ENCODE assay signal across 28 cellular contexts in the genomic region with DNA sequence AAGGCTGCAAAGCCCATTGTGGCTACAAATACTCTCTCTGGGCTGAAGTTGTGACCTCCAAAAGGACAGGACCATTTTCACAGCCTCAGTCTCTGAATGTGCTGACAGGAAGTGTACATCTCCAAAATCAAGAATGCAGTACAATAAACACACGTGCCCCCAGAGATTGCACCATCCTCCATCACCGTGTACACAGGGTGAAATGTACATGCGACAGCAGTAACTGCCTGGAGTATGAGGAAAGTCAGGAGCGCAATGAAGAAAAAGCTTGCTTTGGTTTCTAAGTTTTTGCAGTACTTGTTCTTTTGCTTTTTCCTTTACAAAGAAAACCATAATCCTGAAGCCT. TPM values are rescaled to one million over a fixed set of nuclear protein-coding genes. Genes with fewer than 3 reads are reported as not detected.
A peak's percentile ranks its signal among the peaks of the same experiment; 100 is the strongest.
DNase-seq lines count a peak whose midpoint lies in the region; ATAC-seq, FAIRE-seq and TF ChIP-seq lines count a peak whose summit lies in the region.
"Had no signal": no experiment of that assay in that cellular context is flagged by ENCODE, and none has a peak within 500 bp of the region (broad histone marks: within the 10 kb centered on the region; RNA-seq: fewer than 3 reads in every experiment).

No MANE protein-coding gene starts in this region.

- TF ChIP-seq POLR2A in IMR-90 (IDR thresholded peaks at IDR 0.05; ENCODE audit: low read depth, low read length) = no peak
- no peak for TF ChIP-seq POLR2A in HepG2 (IDR thresholded peaks at IDR 0.05; ENCODE audit: insufficient read depth in 1 of 2, low read depth in 2 of 2, low read length in 2 of 2)
- no peak for TF ChIP-seq POLR2A in lower leg skin (IDR thresholded peaks at IDR 0.05)
- TF ChIP-seq POLR2A in Peyer's patch (IDR thresholded peaks at IDR 0.05) = no peak

- TF ChIP-seq EP300 in HepG2 (IDR thresholded peaks at IDR 0.05; ENCODE audit: low read depth in 2 of 2, low read length in 2 of 2) (no peak), HepG2 (CRISPR knock-in tag; IDR thresholded peaks at IDR 0.05; ENCODE audit: borderline replicate concordance) (peak; percentile 26; the same call in 1 of the 2 replicates)

- peak overlapping the region; percentile 12 for H3K4me3 Mint-ChIP-seq in stimulated activated memory B cell treated with anti-CD40 and anti-IgM and Interleukin-4, amounts not matched to agents 10 μg/mL and 1 μg/mL and 100 μg/mL, for 72 hours
- H3K4me3 Mint-ChIP-seq: activated CD4-positive, alpha-beta memory T cell treated with anti-CD3 and anti-CD28 coated beads for 36 hours; activated naive CD4-positive, alpha-beta T cell treated with anti-CD3 and anti-CD28 coated beads, Interleukin-2, amount 50 U/mL, for 24 hours; CD4-positive, CD25-positive, alpha-beta regulatory T cell had no signal

- H3K9me1 ChIP-seq in IMR-90 (ENCODE audit: insufficient read depth, low read length) = peaks cover 39% of the 10 kb centered on the region

- no peak overlapping the region for H4K5ac ChIP-seq in IMR-90 (ENCODE audit: low read depth, low read length)

- no peaks in the 10 kb centered on the region for H3K36me3 ChIP-seq in IMR-90 (ENCODE audit: control insufficient read depth, insufficient read depth, low read length)
- no peaks in the 10 kb centered on the region for H3K36me3 ChIP-seq in OCI-LY7 (ENCODE audit: insufficient read depth, low read length)
- no peaks in the 10 kb centered on the region for H3K36me3 ChIP-seq in HepG2 (replicated peaks in 1 of 2; ENCODE audit: control insufficient read depth in 1 of 2, insufficient read depth in 2 of 2, low read length in 2 of 2)
- no peaks in the 10 kb centered on the region for H3K36me3 ChIP-seq in Peyer's patch
- H3K36me3 ChIP-seq: breast epithelium, right lobe of liver had no signal

- H3K9me3 Mint-ChIP-seq in stimulated activated memory B cell treated with anti-CD40 and anti-IgM and Interleukin-4, amounts not matched to agents 10 μg/mL and 1 μg/mL and 100 μg/mL, for 72 hours = no peaks in the 10 kb centered on the region
- H3K9me3 Mint-ChIP-seq: activated CD4-positive, alpha-beta memory T cell treated with anti-CD3 and anti-CD28 coated beads for 36 hours; activated naive CD4-positive, alpha-beta T cell treated with anti-CD3 and anti-CD28 coated beads, Interleukin-2, amount 50 U/mL, for 24 hours; CD4-positive, CD25-positive, alpha-beta regulatory T cell had no signal

- no peak overlapping the region for H3K4me3 ChIP-seq in IMR-90 (ENCODE audit: insufficient read depth, low read depth, low read length)
- no peak overlapping the region for H3K4me3 ChIP-seq in OCI-LY7 (ENCODE audit: low read depth, low read length, poor library complexity, severe bottlenecking)
- no peak overlapping the region for H3K4me3 ChIP-seq in HepG2 (replicated peaks in 1 of 3; ENCODE audit: insufficient read depth in 1 of 3, low read depth in 2 of 3, low read length in 3 of 3)
- H3K4me3 ChIP-seq in lower leg skin (ENCODE audit: low read depth, poor library complexity, severe bottlenecking) = no peak overlapping the region
- H3K4me3 ChIP-seq in Peyer's patch = no peak overlapping the region
- H3K4me3 ChIP-seq: breast epithelium, GM23248, right lobe of liver had no signal

- H3K14ac ChIP-seq in IMR-90 (replicated peaks; ENCODE audit: low read depth, low read length) = peak overlapping the region; percentile 55

- BruUV-seq in IMR-90 (replicated peaks; lab: Mats Ljungman, UMichigan) (no TSS peak), OCI-LY7 (replicated peaks; lab: Mats Ljungman, UMichigan) (no TSS peak), HepG2 (replicated peaks; lab: Mats Ljungman, UMichigan) (no TSS peak)

- peaks cover 0 to 20% of the 10 kb centered on the region in 2 experiments; a peak in 3 of 4 replicates for H3K79me1 ChIP-seq in IMR-90 (ENCODE audit: low read depth in 1 of 2, low read length in 2 of 2)

- H4K91ac ChIP-seq in IMR-90 (ENCODE audit: insufficient read depth, low read depth, low read length) = peak overlapping the region; percentile 26

- no CpG with 5 or more reads among the region's 4 CpGs for WGBS in IMR-90 (ENCODE audit: extremely low coverage in 2 of 2, insufficient read length in 1 of 2), 2 experiments
- WGBS in HepG2 (ENCODE audit: low lambda C conversion rate) = 27% methylated on average over 4 of the region's 4 CpGs
- WGBS in lower leg skin, 2 donors = 61 to 80% methylated on average over 4 of the region's 4 CpGs

- no peaks in the 10 kb centered on the region for H4K20me1 ChIP-seq in IMR-90 (ENCODE audit: insufficient read depth, low read length)
- no peaks in the 10 kb centered on the region for H4K20me1 ChIP-seq in OCI-LY7 (ENCODE audit: insufficient read depth, low read length)
- no peaks in the 10 kb centered on the region for H4K20me1 ChIP-seq in HepG2 (ENCODE audit: insufficient read depth, low read length)

- no peaks in the 10 kb centered on the region for H3K27me3 Mint-ChIP-seq in stimulated activated memory B cell treated with anti-CD40 and anti-IgM and Interleukin-4, amounts not matched to agents 10 μg/mL and 1 μg/mL and 100 μg/mL, for 72 hours

- peak overlapping the region; percentile 52; the same call in 1 of the 2 replicates for H3K23ac ChIP-seq in IMR-90 (ENCODE audit: low read depth, low read length)

- H3K27ac ChIP-seq in IMR-90 (ENCODE audit: insufficient read depth, low read length) (no peak overlapping the region), OCI-LY7 (ENCODE audit: low read depth, low read length, poor library complexity, severe bottlenecking) (no peak overlapping the region), HepG2 (ENCODE audit: extremely low read length, insufficient read depth, low read length) (peak overlapping the region; percentile 95), Peyer's patch (peak overlapping the region in 1 of 4 donors; percentile 81)
- H3K27ac ChIP-seq: breast epithelium, epithelial cell of prostate, GM23248, right lobe of liver had no signal

- no peak overlapping the region for H2AFZ ChIP-seq in IMR-90 (replicated peaks; ENCODE audit: low read length, poor library complexity)
- H2AFZ ChIP-seq in OCI-LY7 (ENCODE audit: low read length) = peak overlapping the region; percentile 69; the same call in 1 of the 2 replicates
- H2AFZ ChIP-seq in HepG2 (ENCODE audit: low read length) = no peak overlapping the region
- H2AFZ ChIP-seq: GM23248 had no signal

- peaks cover 70% of the 10 kb centered on the region for H3K4me1 Mint-ChIP-seq in stimulated activated memory B cell treated with anti-CD40 and anti-IgM and Interleukin-4, amounts not matched to agents 10 μg/mL and 1 μg/mL and 100 μg/mL, for 72 hours

- peak overlapping the region; percentile 94 for H3K27ac Mint-ChIP-seq in stimulated activated memory B cell treated with anti-CD40 and anti-IgM and Interleukin-4, amounts not matched to agents 10 μg/mL and 1 μg/mL and 100 μg/mL, for 72 hours
- H3K27ac Mint-ChIP-seq: activated CD4-positive, alpha-beta memory T cell treated with anti-CD3 and anti-CD28 coated beads for 36 hours; activated naive CD4-positive, alpha-beta T cell treated with anti-CD3 and anti-CD28 coated beads, Interleukin-2, amount 50 U/mL, for 24 hours had no signal

- H3K56ac ChIP-seq in IMR-90 (ENCODE audit: extremely low read depth, insufficient read depth, low read length) = no peak overlapping the region

- POLR2A ChIA-PET in IMR-90 (lab: Charles Lee; ENCODE audit: unreplicated experiment) = no interaction called here
- POLR2A ChIA-PET in OCI-LY7 (lab: Charles Lee) = interaction anchor here (0.6 to 1.2 kb wide), 2 partner anchors 12 to 78 kb away, joined by 3 read pairs; no protein-coding TSS in a partner anchor
- POLR2A ChIA-PET in HepG2 (lab: Yijun Ruan, JAX) = interaction anchor here (4.2 to 9.5 kb wide), 2 partner anchors 14 to 24 kb away, joined by 150 to 225 read pairs; partner anchors contain the start of gene BMF

- peak; percentile 77 for FAIRE-seq in HepG2 (lab: Jason Lieb, UNC)
- FAIRE-seq: colon, D721Med, keratinocyte, RCC 7860 had no signal

- H3K4ac ChIP-seq in IMR-90 (ENCODE audit: low read depth, low read length) = peak overlapping the region; percentile 18

- H3K4me2 ChIP-seq in IMR-90 (ENCODE audit: low read depth, low read length) = peak overlapping the region; percentile 5; the same call in 1 of the 2 replicates
- peak overlapping the region; percentile 46; the same call in 1 of the 2 replicates for H3K4me2 ChIP-seq in OCI-LY7 (ENCODE audit: low read length)
- no peak overlapping the region; the same call in none of the 2 replicates for H3K4me2 ChIP-seq in HepG2 (ENCODE audit: low read depth, low read length)

- dilution Hi-C loops in IMR-90 (cut with HindIII; ENCODE audit: low sequenced_read_pairs, unreplicated experiment) = no loop called here

- H2BK20ac ChIP-seq in IMR-90 (ENCODE audit: low read depth, low read length) = peak overlapping the region; percentile 41

- intact Hi-C loops in IMR-90 (cut with micrococcal nuclease) = no loop called here
- intact Hi-C loops in OCI-LY7 (cut with micrococcal nuclease; ENCODE audit: unreplicated experiment) = no loop called here
- intact Hi-C loops in HepG2 (cut with micrococcal nuclease; ENCODE audit: unreplicated experiment) = no loop called here
- intact Hi-C loops in lower leg skin (cut with DNase I; ENCODE audit: low total_unique reads) = no loop called here

- ATAC-seq in IMR-90 (ENCODE audit: low read depth) (no peak), HepG2 (no peak), GM18870 (IDR thresholded peaks at IDR 0.05; ENCODE audit: unreplicated experiment) (no peak)
- no peak for ATAC-seq in stimulated activated memory B cell treated with anti-CD40 and anti-IgM and Interleukin-4, amounts not matched to agents 10 μg/mL and 1 μg/mL and 100 μg/mL, for 72 hours
- ATAC-seq: activated CD4-positive, CD25-positive, alpha-beta regulatory T cell treated with anti-CD3 and anti-CD28 coated beads, Interleukin-2, amount 50 U/mL, for 24 hours had no signal

- DNase-seq in IMR-90 = peak; percentile 34
- no peak for DNase-seq in OCI-LY7 (ENCODE audit: low spot score)
- peak; percentile 58 for DNase-seq in HepG2 (ENCODE audit: low spot score)
- no peak for DNase-seq in lower leg skin (ENCODE audit: low spot score in 2 of 2)
- no peak for DNase-seq in globus pallidus (ENCODE audit: low spot score)
- DNase-seq in Peyer's patch = no peak
- DNase-seq: activated CD4-positive, alpha-beta memory T cell treated with anti-CD3 and anti-CD28 coated beads for 36 hours; activated CD8-positive, alpha-beta memory T cell treated with anti-CD3 and anti-CD28 coated beads, Interleukin-2, amount 50 U/mL, for 4 hours; amygdala; CD4-positive, CD25-positive, alpha-beta regulatory T cell; effector CD4-positive, alpha-beta T cell; glutamatergic neuron; GM23248; NCI-H1436; NCI-H2081 treated with DMSO at 0.1 percent for 48 hours; NCI-H446; stimulated activated CD4-positive, alpha-beta T cell treated with anti-CD3 and anti-CD28 coated beads, Interleukin-2, amount 100 ng/mL, for 48 hours had no signal

- H3K9ac ChIP-seq in IMR-90 (ENCODE audit: low read depth, low read length) (no peak overlapping the region), HepG2 (ENCODE audit: insufficient read depth, low read depth, low read length) (no peak overlapping the region; the same call in 1 of the 2 replicates)
- H3K9ac ChIP-seq: GM23248 had no signal

- H3K9me2 ChIP-seq in OCI-LY7 (ENCODE audit: insufficient read depth, low read length) = no peaks in the 10 kb centered on the region

- H2BK5ac ChIP-seq in IMR-90 (ENCODE audit: low read depth, low read length, poor library complexity, severe bottlenecking) = no peak overlapping the region

- no peak overlapping the region; the same call in 2 of the 3 replicates for H2BK15ac ChIP-seq in IMR-90 (ENCODE audit: low read depth, low read length)

- H3K9me3 ChIP-seq in IMR-90 (ENCODE audit: control insufficient read depth, insufficient read depth, low read length) (no peaks in the 10 kb centered on the region), OCI-LY7 (ENCODE audit: low read length) (no peaks in the 10 kb centered on the region), HepG2 (ENCODE audit: low read length) (no peaks in the 10 kb centered on the region), Peyer's patch (no peaks in the 10 kb centered on the region)
- H3K9me3 ChIP-seq: breast epithelium, right lobe of liver had no signal

- peaks cover 6% of the 10 kb centered on the region for H3K36me3 Mint-ChIP-seq in stimulated activated memory B cell treated with anti-CD40 and anti-IgM and Interleukin-4, amounts not matched to agents 10 μg/mL and 1 μg/mL and 100 μg/mL, for 72 hours
- H3K36me3 Mint-ChIP-seq: activated CD4-positive, alpha-beta memory T cell treated with anti-CD3 and anti-CD28 coated beads for 36 hours; activated naive CD4-positive, alpha-beta T cell treated with anti-CD3 and anti-CD28 coated beads, Interleukin-2, amount 50 U/mL, for 24 hours; CD4-positive, CD25-positive, alpha-beta regulatory T cell had no signal

- CTCF ChIA-PET in IMR-90 (lab: Yijun Ruan, JAX) (no interaction called here), OCI-LY7 (lab: Charles Lee; ENCODE audit: unreplicated experiment) (interaction anchor here (1.4 kb wide), 1 partner anchor 21 kb away, joined by 3 read pairs; no protein-coding TSS in a partner anchor), HepG2 (lab: Yijun Ruan, JAX; ENCODE audit: low intra/inter-chr PET ratio, low total read pairs) (no interaction called here)

- in situ Hi-C loops in IMR-90 (cut with MboI; ENCODE audit: low sequenced_read_pairs) (no loop called here), HepG2 (cut with HindIII; ENCODE audit: extremely low pct_ligation_motif_present, low pct_unique_long_range_greater_than_20kb) (no loop called here)

- TF ChIP-seq RAD21 in IMR-90 (IDR thresholded peaks at IDR 0.05; ENCODE audit: low read length) (no peak), HepG2 (CRISPR knock-in tag; IDR thresholded peaks at IDR 0.05) (no peak)

- H3K79me2 ChIP-seq in OCI-LY7 (ENCODE audit: insufficient read depth, low read depth, low read length) (no peaks in the 10 kb centered on the region), HepG2 (ENCODE audit: insufficient read depth, low read length) (peaks cover 8% of the 10 kb centered on the region)

- H3K4me1 ChIP-seq in IMR-90 (ENCODE audit: control insufficient read depth, insufficient read depth, low read length) = peaks cover 37% of the 10 kb centered on the region
- peaks cover 29% of the 10 kb centered on the region for H3K4me1 ChIP-seq in OCI-LY7 (ENCODE audit: insufficient read depth, low read length, poor library complexity, severe bottlenecking)
- H3K4me1 ChIP-seq in HepG2 (ENCODE audit: insufficient read depth, low read length) = peaks cover 71% of the 10 kb centered on the region
- peaks cover 2 to 36% (median 26%) of the 10 kb centered on the region in 4 donors for H3K4me1 ChIP-seq in Peyer's patch

- H3K27me3 ChIP-seq in IMR-90 (ENCODE audit: control insufficient read depth, insufficient read depth, low read length) (no peaks in the 10 kb centered on the region), HepG2 (ENCODE audit: control insufficient read depth in 1 of 2, insufficient read depth in 2 of 2, low read length in 2 of 2) (no peaks in the 10 kb centered on the region; a peak in 1 of 5 replicates), Peyer's patch (no peaks in the 10 kb centered on the region)
- H3K27me3 ChIP-seq: breast epithelium, right lobe of liver had no signal

- H2AK9ac ChIP-seq in IMR-90 (replicated peaks; ENCODE audit: low read depth, low read length, poor library complexity) = no peak overlapping the region

- H4K8ac ChIP-seq in IMR-90 (ENCODE audit: low read depth in 2 of 2, low read length in 2 of 2) = peak overlapping the region in 1 of 2 experiments; percentile 18; a peak in 1 of 4 replicates

- no peak overlapping the region; the same call in 1 of the 2 replicates for H3K18ac ChIP-seq in IMR-90 (ENCODE audit: low read depth, low read length)

- TF ChIP-seq CTCF in IMR-90 (conservative IDR thresholded peaks at IDR 0.05; ENCODE audit: low read depth, low read length) (no peak), OCI-LY7 (conservative IDR thresholded peaks at IDR 0.05; ENCODE audit: low read length) (no peak), HepG2 (CRISPR knock-in tag; IDR thresholded peaks at IDR 0.05) (no peak), lower leg skin (IDR thresholded peaks at IDR 0.05) (no peak), Peyer's patch (IDR thresholded peaks at IDR 0.05) (no peak)

- peak overlapping the region; percentile 31; the same call in 1 of the 2 replicates for H2AK5ac ChIP-seq in IMR-90 (ENCODE audit: low read depth, low read length)

- peak overlapping the region; percentile 85 for H2BK120ac ChIP-seq in IMR-90 (ENCODE audit: low read depth, low read length)

RNA-seq across cellular contexts. Expression of gene BMF, which starts 24.9 kb away (rescaled TPM):
- 1.7 and 2.9 TPM in 2 replicates for total RNA-seq in IMR-90 (2012; rRNA removed)
- 2.4 and 2.8 TPM in 2 replicates for polyA plus RNA-seq in IMR-90 (2012; rRNA removed)
- 0.80 and 1.8 TPM in 2 replicates for polyA plus RNA-seq in IMR-90 (2012; cell fraction: cytosol; rRNA removed)
- 6.6 and 11.7 TPM in 2 replicates for polyA plus RNA-seq in IMR-90 (2012; cell fraction: nucleus; rRNA removed; ENCODE audit: low replicate concordance)
- 4.8 and 5.3 TPM in 2 replicates for total RNA-seq in OCI-LY7 (2014; rRNA removed; shearing (Covaris generic))
- total RNA-seq in OCI-LY7 (2022) = 11.1 and 11.3 TPM in 2 replicates
- 5.4 and 8.7 TPM in 2 replicates for total RNA-seq in HepG2 (2016; rRNA removed; fragmentation: Illumina TruSeq; extraction: Trizol)
- total RNA-seq in HepG2 (2016; cell fraction: cytosol; rRNA removed; fragmentation: Illumina TruSeq; extraction: Trizol; ENCODE audit: low read depth) = 0.88 and 1.0 TPM in 2 replicates
- 5.1 and 9.6 TPM in 2 replicates for total RNA-seq in HepG2 (2016; cell fraction: insoluble cytoplasmic fraction; rRNA removed; fragmentation: Illumina TruSeq; extraction: Trizol)
- total RNA-seq in HepG2 (2016; cell fraction: membrane; rRNA removed; fragmentation: Illumina TruSeq; extraction: Trizol) = 2.8 and 3.2 TPM in 2 replicates
- 11.8 and 14.8 TPM in 2 replicates for total RNA-seq in HepG2 (2016; cell fraction: nucleus; rRNA removed; fragmentation: Illumina TruSeq; extraction: Trizol)
- 15.9 and 32.7 TPM in 2 replicates for polyA plus RNA-seq in HepG2 (2011; rRNA removed)
- polyA plus RNA-seq in HepG2 (2011; cell fraction: cytosol; rRNA removed) = 12.2 and 20.6 TPM in 2 replicates
- 28.3 and 48.7 TPM in 2 replicates for polyA plus RNA-seq in HepG2 (2011; cell fraction: nucleus; rRNA removed)
- polyA plus RNA-seq in HepG2 (2012) = 14.9 and 27.8 TPM in 2 replicates
- polyA plus RNA-seq in HepG2 (2016; cell fraction: cytosol; fragmentation: Illumina TruSeq; extraction: Trizol; ENCODE audit: low read depth) = 0.38 and 0.44 TPM in 2 replicates
- polyA plus RNA-seq in HepG2 (2016; cell fraction: insoluble cytoplasmic fraction; fragmentation: Illumina TruSeq; extraction: Trizol; ENCODE audit: low read depth) = 4.3 and 4.9 TPM in 2 replicates
- polyA plus RNA-seq in HepG2 (2016; cell fraction: membrane; fragmentation: Illumina TruSeq; extraction: Trizol; ENCODE audit: low read depth) = 0.95 and 1.0 TPM in 2 replicates
- polyA plus RNA-seq in HepG2 (2016; cell fraction: nucleus; fragmentation: Illumina TruSeq; extraction: Trizol; ENCODE audit: insufficient read depth, low read depth) = 13.0 and 15.3 TPM in 2 replicates
- 3.0 and 44.4 TPM in 2 replicates for polyA minus RNA-seq in HepG2 (2011; rRNA and poly(A)+ RNA removed; ENCODE audit: low replicate concordance)
- 11.2 and 23.6 TPM in 2 replicates for polyA minus RNA-seq in HepG2 (2011; cell fraction: cytosol; rRNA and poly(A)+ RNA removed)
- polyA minus RNA-seq in HepG2 (2011; cell fraction: nucleus; rRNA and poly(A)+ RNA removed) = 23.4 and 35.4 TPM in 2 replicates
- 10 to 100 TPM in 1 of 4 donors, 1 to 10 TPM in 3; 2.1 to 11.8 (median 8.4) TPM for total RNA-seq in lower leg skin
- 10 to 100 TPM; 13.5 to 98.2 (median 26.1) TPM for total RNA-seq in Peyer's patch

RNA-seq across cellular contexts. Expression of gene SRP14, which starts 44.7 kb away (rescaled TPM):
- 106 and 205 TPM in 2 replicates for total RNA-seq in IMR-90 (2012; rRNA removed)
- polyA plus RNA-seq in IMR-90 (2012; rRNA removed) = 295 and 296 TPM in 2 replicates
- 198 and 487 TPM in 2 replicates for polyA plus RNA-seq in IMR-90 (2012; cell fraction: cytosol; rRNA removed)
- polyA plus RNA-seq in IMR-90 (2012; cell fraction: nucleus; rRNA removed; ENCODE audit: low replicate concordance) = 41.4 and 203 TPM in 2 replicates
- total RNA-seq in OCI-LY7 (2014; rRNA removed; shearing (Covaris generic)) = 188 and 250 TPM in 2 replicates
- total RNA-seq in OCI-LY7 (2022) = 130 TPM in 2 replicates
- 208 and 346 TPM in 2 replicates for total RNA-seq in HepG2 (2016; rRNA removed; fragmentation: Illumina TruSeq; extraction: Trizol)
- total RNA-seq in HepG2 (2016; cell fraction: cytosol; rRNA removed; fragmentation: Illumina TruSeq; extraction: Trizol; ENCODE audit: low read depth) = 41.2 and 44.6 TPM in 2 replicates
- total RNA-seq in HepG2 (2016; cell fraction: insoluble cytoplasmic fraction; rRNA removed; fragmentation: Illumina TruSeq; extraction: Trizol) = 215 and 364 TPM in 2 replicates
- total RNA-seq in HepG2 (2016; cell fraction: membrane; rRNA removed; fragmentation: Illumina TruSeq; extraction: Trizol) = 66.6 and 67.3 TPM in 2 replicates
- 83.4 and 83.7 TPM in 2 replicates for total RNA-seq in HepG2 (2016; cell fraction: nucleus; rRNA removed; fragmentation: Illumina TruSeq; extraction: Trizol)
- 257 and 356 TPM in 2 replicates for polyA plus RNA-seq in HepG2 (2011; rRNA removed)
- polyA plus RNA-seq in HepG2 (2011; cell fraction: cytosol; rRNA removed) = 182 and 220 TPM in 2 replicates
- 51.4 and 52.1 TPM in 2 replicates for polyA plus RNA-seq in HepG2 (2011; cell fraction: nucleus; rRNA removed)
- 184 and 206 TPM in 2 replicates for polyA plus RNA-seq in HepG2 (2012)
- 72.3 and 76.1 TPM in 2 replicates for polyA plus RNA-seq in HepG2 (2016; cell fraction: cytosol; fragmentation: Illumina TruSeq; extraction: Trizol; ENCODE audit: low read depth)
- 607 and 646 TPM in 2 replicates for polyA plus RNA-seq in HepG2 (2016; cell fraction: insoluble cytoplasmic fraction; fragmentation: Illumina TruSeq; extraction: Trizol; ENCODE audit: low read depth)
- 102 TPM in 2 replicates for polyA plus RNA-seq in HepG2 (2016; cell fraction: membrane; fragmentation: Illumina TruSeq; extraction: Trizol; ENCODE audit: low read depth)
- polyA plus RNA-seq in HepG2 (2016; cell fraction: nucleus; fragmentation: Illumina TruSeq; extraction: Trizol; ENCODE audit: insufficient read depth, low read depth) = 218 and 240 TPM in 2 replicates
- 39.8 and 85.1 TPM in 2 replicates for polyA minus RNA-seq in HepG2 (2011; rRNA and poly(A)+ RNA removed; ENCODE audit: low replicate concordance)
- polyA minus RNA-seq in HepG2 (2011; cell fraction: cytosol; rRNA and poly(A)+ RNA removed) = 43.2 and 55.2 TPM in 2 replicates
- polyA minus RNA-seq in HepG2 (2011; cell fraction: nucleus; rRNA and poly(A)+ RNA removed) = 31.1 and 41.5 TPM in 2 replicates
- total RNA-seq in lower leg skin = 100 to 1,000 TPM; 177 to 220 (median 201) TPM
- total RNA-seq in Peyer's patch = 100 to 1,000 TPM; 105 to 163 (median 146) TPM

Comparison
In these comparisons a context has a peak if more than half of its experiments do, and no peak if none do; other contexts are left out.
1. DNase-seq: peak in IMR-90 (single experiment) and HepG2 (single experiment); none in OCI-LY7 (single experiment), lower leg skin (0 of 2), globus pallidus (single experiment) and Peyer's patch (0 of 3).